In genomic region chr3:184133840-184134745, GRCh38 we compare ENCODE assay signal across 8 cellular contexts. TPM values are rescaled to one million over a fixed set of nuclear protein-coding genes. Genes with fewer than 3 reads are reported as not detected.
A peak's percentile ranks its signal among the peaks of the same experiment; 100 is the strongest.
DNase-seq lines count a peak whose midpoint lies in the region; TF ChIP-seq lines count a peak whose summit lies in the region.

No MANE protein-coding gene starts in this region.

- peaks cover 4% of the 10 kb centered on the region; the same call in 1 of the 2 replicates for H4K20me1 ChIP-seq in Karpas-422 (ENCODE audit: insufficient read depth, low read depth, low read length)

- peak overlapping the region; percentile 97 for H3K4me3 Mint-ChIP-seq in activated naive CD4-positive, alpha-beta T cell treated with anti-CD3 and anti-CD28 coated beads for 36 hours
- H3K4me3 Mint-ChIP-seq in nephron: peak overlapping the region; percentile 96 to 97 (median 96)

- peaks cover 46% of the 10 kb centered on the region for H3K79me2 ChIP-seq in Karpas-422 (ENCODE audit: low read length)

- no peaks in the 10 kb centered on the region for H3K9me3 ChIP-seq in Karpas-422 (ENCODE audit: low read length)
- no peaks in the 10 kb centered on the region for H3K9me3 ChIP-seq in Peyer's patch
- no peaks in the 10 kb centered on the region for H3K9me3 ChIP-seq in tibial artery

- CTCF ChIA-PET in activated naive CD4-positive, alpha-beta T cell treated with anti-CD3 and anti-CD28 coated beads for 36 hours (lab: Charles Lee): interaction anchor here (1.2 to 2.9 kb wide), 4 partner anchors 11 to 238 kb away, joined by 3 to 7 read pairs (median 4); partner anchors contain the start of gene ABCF3

- no peaks in the 10 kb centered on the region for H3K9me2 ChIP-seq in Karpas-422 (replicated peaks; ENCODE audit: insufficient read depth, low read length)

- H3K27me3 ChIP-seq in Karpas-422 (ENCODE audit: low read length): no peaks in the 10 kb centered on the region
- H3K27me3 ChIP-seq in Peyer's patch: no peaks in the 10 kb centered on the region
- H3K27me3 ChIP-seq in tibial artery: no peaks in the 10 kb centered on the region

- peak; percentile 28 to 37 for TF ChIP-seq POLR2A in Peyer's patch (IDR thresholded peaks at IDR 0.05)

- H3K4me3 ChIP-seq in Karpas-422 (ENCODE audit: low read length) (peak overlapping the region; percentile 86), Peyer's patch (peak overlapping the region; percentile 88 to 99 (median 92)), tibial artery (peak overlapping the region; percentile 74 to 93)

- H3K36me3 ChIP-seq in Karpas-422 (ENCODE audit: insufficient read depth, low read length) (peaks cover 14% of the 10 kb centered on the region; the same call in 1 of the 2 replicates), Peyer's patch (peaks cover 0 to 19% (median 0%) of the 10 kb centered on the region in 3 donors), tibial artery (peaks cover 0 to 18% (median 12%) of the 10 kb centered on the region in 3 donors)

- peak overlapping the region; percentile 88 for H3K9ac ChIP-seq in Karpas-422 (ENCODE audit: low read length)

- no peaks in the 10 kb centered on the region for H3K27me3 Mint-ChIP-seq in activated naive CD4-positive, alpha-beta T cell treated with anti-CD3 and anti-CD28 coated beads for 36 hours (ENCODE audit: low read depth)
- H3K27me3 Mint-ChIP-seq in nephron (ENCODE audit: low read depth): no peaks in the 10 kb centered on the region

- H3K4me2 ChIP-seq in Karpas-422 (ENCODE audit: low read depth, low read length, poor library complexity, severe bottlenecking): peak overlapping the region; percentile 99

- H3K27ac Mint-ChIP-seq in activated naive CD4-positive, alpha-beta T cell treated with anti-CD3 and anti-CD28 coated beads for 36 hours: peak overlapping the region; percentile 97
- H3K27ac Mint-ChIP-seq in nephron: peak overlapping the region; percentile 84 to 96 (median 95)

- peak overlapping the region; percentile 83 for H2AFZ ChIP-seq in Karpas-422 (ENCODE audit: low read length)

- intact Hi-C loops in activated naive CD4-positive, alpha-beta T cell treated with anti-CD3 and anti-CD28 coated beads for 36 hours (cut with micrococcal nuclease): loop anchor here (2.0 to 10.0 kb wide), 2 partner anchors 249 to 581 kb away; partner anchors contain the start of genes MAGEF1 and PARL
- intact Hi-C loops in tibial artery (cut with DNase I; ENCODE audit: low total_unique reads): loop anchor here (2.0 kb wide), 1 partner anchor 23 kb away; no protein-coding TSS in a partner anchor

- H3K4me1 Mint-ChIP-seq in activated naive CD4-positive, alpha-beta T cell treated with anti-CD3 and anti-CD28 coated beads for 36 hours (ENCODE audit: low read depth): peaks cover 29% of the 10 kb centered on the region
- peaks cover 34% of the 10 kb centered on the region for H3K4me1 Mint-ChIP-seq in nephron

- peaks cover 31% of the 10 kb centered on the region for H3K4me1 ChIP-seq in Karpas-422 (ENCODE audit: low read length)
- H3K4me1 ChIP-seq in Peyer's patch: peaks cover 0 to 17% (median 5%) of the 10 kb centered on the region in 4 donors
- H3K4me1 ChIP-seq in tibial artery: peaks cover 0 to 25% (median 11%) of the 10 kb centered on the region in 4 donors

- peak overlapping the region; percentile 47 for H3K27ac ChIP-seq in Karpas-422 (ENCODE audit: low read length)
- peak overlapping the region; percentile 88 to 94 (median 90) for H3K27ac ChIP-seq in Peyer's patch
- H3K27ac ChIP-seq in tibial artery: peak overlapping the region; percentile 86 to 95

- H3K36me3 Mint-ChIP-seq in activated naive CD4-positive, alpha-beta T cell treated with anti-CD3 and anti-CD28 coated beads for 36 hours (ENCODE audit: low read depth): peaks cover 6% of the 10 kb centered on the region
- peaks cover 4% of the 10 kb centered on the region for H3K36me3 Mint-ChIP-seq in nephron (ENCODE audit: low read depth)

- no peaks in the 10 kb centered on the region for H3K9me3 Mint-ChIP-seq in activated naive CD4-positive, alpha-beta T cell treated with anti-CD3 and anti-CD28 coated beads for 36 hours
- no peaks in the 10 kb centered on the region for H3K9me3 Mint-ChIP-seq in nephron

- TF ChIP-seq CTCF in Peyer's patch (IDR thresholded peaks at IDR 0.05): peak in 1 of 6 experiments; percentile 8
- TF ChIP-seq CTCF in nephron (IDR thresholded peaks at IDR 0.05; ENCODE audit: unreplicated experiment in 3 of 3): no peak
- TF ChIP-seq CTCF in tibial artery (IDR thresholded peaks at IDR 0.05): no peak

- DNase-seq in NK-92 treated with Interleukin-12 subunit alpha and Interleukin-12 subunit beta, amount 100 ng/mL, for 24 hours (lab: John Stamatoyannopoulos, UW): peak; percentile 64
- DNase-seq in NK-92 (lab: John Stamatoyannopoulos, UW; ENCODE audit: unreplicated experiment): no peak
- peak; percentile 91 for DNase-seq in Karpas-422
- DNase-seq in Peyer's patch: peak; percentile 83 to 93 (median 86)
- peak; percentile 61 for DNase-seq in activated naive CD4-positive, alpha-beta T cell treated with anti-CD3 and anti-CD28 coated beads for 36 hours
- DNase-seq in foreskin melanocyte: peak; percentile 79
- peak; percentile 90 to 92 for DNase-seq in tibial artery

RNA-seq across cellular contexts. Expression of gene EIF2B5, which starts 1.1 kb away (rescaled TPM):
- total RNA-seq in Karpas-422 (2014; rRNA removed; shearing (Covaris generic); ENCODE audit: low replicate concordance): 59.4 and 68.4 TPM in 2 replicates
- total RNA-seq in Peyer's patch: 10 to 100 TPM; 24.7 to 67.7 (median 41.6) TPM
- total RNA-seq in activated naive CD4-positive, alpha-beta T cell treated with anti-CD3 and anti-CD28 coated beads for 36 hours: 10 to 100 TPM; 48.8 to 56.4 TPM

RNA-seq across cellular contexts. Expression of gene DVL3, which starts 21.1 kb away (rescaled TPM):
- total RNA-seq in Karpas-422 (2014; rRNA removed; shearing (Covaris generic); ENCODE audit: low replicate concordance): 62.1 and 106 TPM in 2 replicates
- 10 to 100 TPM; 65.3 to 90.6 (median 76.7) TPM for total RNA-seq in Peyer's patch
- total RNA-seq in activated naive CD4-positive, alpha-beta T cell treated with anti-CD3 and anti-CD28 coated beads for 36 hours: 10 to 100 TPM; 19.6 to 19.9 TPM

RNA-seq across cellular contexts. Expression of gene HTR3E, which starts 37.2 kb away (rescaled TPM):
- total RNA-seq in Karpas-422 (2014; rRNA removed; shearing (Covaris generic); ENCODE audit: low replicate concordance): not detected in 2 replicates
- 1 to 10 TPM in 1 of 4 donors, not detected in 3; 1.2 TPM for total RNA-seq in Peyer's patch
- total RNA-seq in activated naive CD4-positive, alpha-beta T cell treated with anti-CD3 and anti-CD28 coated beads for 36 hours: not detected

RNA-seq across cellular contexts. Expression of gene AP2M1, which starts 40.6 kb away (rescaled TPM):
- total RNA-seq in Karpas-422 (2014; rRNA removed; shearing (Covaris generic); ENCODE audit: low replicate concordance): 212 and 265 TPM in 2 replicates
- 100 to 1,000 TPM; 150 to 200 (median 195) TPM for total RNA-seq in Peyer's patch
- 100 to 1,000 TPM; 206 to 212 TPM for total RNA-seq in activated naive CD4-positive, alpha-beta T cell treated with anti-CD3 and anti-CD28 coated beads for 36 hours

RNA-seq across cellular contexts. Expression of gene ABCF3, which starts 51.9 kb away (rescaled TPM):
- total RNA-seq in Karpas-422 (2014; rRNA removed; shearing (Covaris generic); ENCODE audit: low replicate concordance): 61.6 and 62.9 TPM in 2 replicates
- 100 to 1,000 TPM in 3 of 4 donors, 10 to 100 TPM in 1; 94.7 to 136 (median 125) TPM for total RNA-seq in Peyer's patch
- total RNA-seq in activated naive CD4-positive, alpha-beta T cell treated with anti-CD3 and anti-CD28 coated beads for 36 hours: 10 to 100 TPM; 38.5 to 39.1 TPM
